8 cellular contexts compared by ENCODE assay signal in genomic region chr18:76823166-76823539, GRCh38. TPM values are rescaled to one million over a fixed set of nuclear protein-coding genes. Genes with fewer than 3 reads are reported as not detected.
DNase-seq lines count a peak whose midpoint lies in the region.

No MANE protein-coding gene starts in this region.

- H3K9ac ChIP-seq in mucosa of stomach (ENCODE audit: low read length): peak overlapping the region; percentile 69

- H3K9me3 ChIP-seq in mucosa of stomach (ENCODE audit: control insufficient read depth, low read length): no peaks in the 10 kb centered on the region

- peak overlapping the region; percentile 76 for H2AFZ ChIP-seq in ACC112 (ENCODE audit: low read length, unreplicated experiment)

- DNase-seq in UCSD-AML1 (lab: John Stamatoyannopoulos, UW; ENCODE audit: unreplicated experiment) (no peak), NCI-H2227 treated with DMSO at 0.1 percent for 48 hours (lab: John Stamatoyannopoulos, UW) (no peak), GM03348 (ENCODE audit: low spot score) (no peak), SHP77 treated with DMSO at 0.1 percent for 48 hours (lab: John Stamatoyannopoulos, UW) (no peak)

- H3K36me3 ChIP-seq in ACC112 (ENCODE audit: insufficient read depth, low read length): no peaks in the 10 kb centered on the region
- H3K36me3 ChIP-seq in mucosa of stomach (ENCODE audit: control insufficient read depth, insufficient read depth, low read length): no peaks in the 10 kb centered on the region

- peaks cover 12% of the 10 kb centered on the region for H3K4me1 ChIP-seq in ACC112 (ENCODE audit: control insufficient read depth, insufficient read depth, low read length, unreplicated experiment)
- H3K4me1 ChIP-seq in mucosa of stomach (ENCODE audit: control insufficient read depth, insufficient read depth, low read length): peaks cover 25% of the 10 kb centered on the region

- H3K4me3 ChIP-seq in ACC112 (ENCODE audit: low read depth, low read length): peak overlapping the region; percentile 98
- H3K4me3 ChIP-seq in mucosa of stomach (ENCODE audit: low read length): peak overlapping the region; percentile 18

- peaks cover 74% of the 10 kb centered on the region for H3K79me2 ChIP-seq in ACC112 (ENCODE audit: control insufficient read depth, insufficient read depth, low read length, unreplicated experiment)

- H3K27me3 Mint-ChIP-seq in IgD-negative memory B cell: no peaks in the 10 kb centered on the region

- peaks cover 27 to 48% (median 46%) of the 10 kb centered on the region in 3 donors for H3K4me1 Mint-ChIP-seq in IgD-negative memory B cell

- H3K27me3 ChIP-seq in ACC112 (ENCODE audit: insufficient read depth, low read length): no peaks in the 10 kb centered on the region
- no peaks in the 10 kb centered on the region for H3K27me3 ChIP-seq in mucosa of stomach (ENCODE audit: control insufficient read depth, insufficient read depth, low read length)

- peak overlapping the region; percentile 94 to 98 (median 97) for H3K27ac Mint-ChIP-seq in IgD-negative memory B cell

- no peaks in the 10 kb centered on the region for H3K9me3 Mint-ChIP-seq in IgD-negative memory B cell

- no peaks in the 10 kb centered on the region for H3K36me3 Mint-ChIP-seq in IgD-negative memory B cell

- H3K27ac ChIP-seq in ACC112 (ENCODE audit: low read depth, low read length) (no peak overlapping the region), cingulate gyrus (ENCODE audit: low read depth, low read length) (peak overlapping the region; percentile 79)

- peak overlapping the region; percentile 80 to 94 (median 89) for H3K4me3 Mint-ChIP-seq in IgD-negative memory B cell

RNA-seq across cellular contexts. Expression of gene ZNF236, which starts 0.8 kb away (rescaled TPM):
- 10.8 TPM for polyA plus RNA-seq in IgD-negative memory B cell
